ENCODE assay signal across 9 cellular contexts in the genomic region with DNA sequence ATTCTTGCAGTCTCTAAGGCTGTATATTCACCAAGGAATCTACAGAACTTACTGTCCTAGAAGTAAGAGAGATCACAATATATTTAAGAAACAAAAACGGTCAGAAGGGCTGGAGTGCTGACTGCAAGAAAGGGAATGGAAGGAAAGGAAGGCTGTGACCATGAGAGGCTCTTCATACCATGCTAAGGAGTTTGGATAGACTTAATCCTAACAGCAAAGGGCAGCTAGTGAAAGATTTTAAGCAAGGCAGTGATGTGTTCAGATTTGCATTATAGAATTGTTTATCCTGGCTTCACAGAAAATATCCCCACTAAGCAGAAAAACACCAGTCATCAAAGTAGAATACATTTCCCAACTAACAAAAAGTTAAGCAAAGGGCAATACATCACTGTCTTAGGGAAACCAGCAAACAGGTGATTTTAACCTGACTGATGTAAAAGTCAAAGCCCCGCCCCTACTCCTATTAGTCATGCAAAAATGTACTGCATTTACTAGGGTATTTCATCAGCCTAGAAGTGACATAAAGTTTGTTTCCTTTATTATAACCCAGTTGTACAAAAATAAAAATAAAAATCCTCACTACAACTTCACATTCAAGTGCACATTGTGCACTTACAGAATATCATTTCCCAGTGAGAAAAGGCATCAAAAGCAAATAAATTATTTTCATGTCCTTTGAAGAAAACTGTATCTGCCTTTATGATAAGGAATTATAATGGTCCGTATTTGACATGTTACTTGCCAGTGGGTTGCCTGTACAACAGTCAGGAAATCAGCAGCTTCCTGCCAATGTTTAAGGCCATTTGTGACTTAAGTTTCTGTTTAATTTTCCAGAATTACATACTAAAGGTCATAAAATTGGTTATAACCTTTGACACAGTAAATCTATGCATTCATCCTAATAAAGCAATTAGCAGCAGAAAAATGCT. TPM values are rescaled to one million over a fixed set of nuclear protein-coding genes. Genes with fewer than 3 reads are reported as not detected.
DNase-seq lines count a peak whose midpoint lies in the region; ATAC-seq and TF ChIP-seq lines count a peak whose summit lies in the region.
"Had no signal": no experiment of that assay in that cellular context is flagged by ENCODE, and none has a peak within 500 bp of the region (broad histone marks: within the 10 kb centered on the region; RNA-seq: fewer than 3 reads in every experiment).

No MANE protein-coding gene starts in this region.

- H3K4me3 Mint-ChIP-seq in activated B cell treated with CpG ODN at 0.5 μM for 24 hours = peak overlapping the region; percentile 54
- H3K4me3 Mint-ChIP-seq in stimulated activated naive CD8-positive, alpha-beta T cell treated with anti-CD3 and anti-CD28 coated beads, Interleukin-15, Interleukin-2, amounts not matched to agents 100 ng/mL and 50 ng/mL, for 24 hours = peak overlapping the region; percentile 51

- no peak overlapping the region for H3K27ac ChIP-seq in esophagus muscularis mucosa (replicated peaks in 1 of 4)
- H3K27ac ChIP-seq in gastroesophageal sphincter = no peak overlapping the region

- POLR2A ChIA-PET in activated B cell treated with CpG ODN at 0.5 μM for 24 hours (lab: Charles Lee) = interaction anchor here (2.9 to 3.5 kb wide), 2 partner anchors 12 to 17 kb away, joined by 18 to 20 read pairs; a partner anchor contains a TSS

- peaks cover 27 to 40% (median 35%) of the 10 kb centered on the region in 4 donors for H3K4me1 ChIP-seq in esophagus muscularis mucosa
- peaks cover 0 to 34% (median 2%) of the 10 kb centered on the region in 3 donors for H3K4me1 ChIP-seq in gastroesophageal sphincter

- H3K4me3 ChIP-seq in fibroblast of the aortic adventitia (ENCODE audit: low read depth, low read length) (no peak overlapping the region), esophagus muscularis mucosa (no peak overlapping the region), gastroesophageal sphincter (no peak overlapping the region)

- TF ChIP-seq CTCF in activated B cell treated with CpG ODN at 0.5 μM for 24 hours (IDR thresholded peaks at IDR 0.05) = no peak
- TF ChIP-seq CTCF in fibroblast of the aortic adventitia (IDR thresholded peaks at IDR 0.05; ENCODE audit: insufficient read depth, low read length) = no peak
- TF ChIP-seq CTCF in esophagus muscularis mucosa (IDR thresholded peaks at IDR 0.05) = no peak
- no peak for TF ChIP-seq CTCF in gastroesophageal sphincter (IDR thresholded peaks at IDR 0.05)

- H3K9me3 ChIP-seq in esophagus muscularis mucosa = no peaks in the 10 kb centered on the region
- H3K9me3 ChIP-seq in gastroesophageal sphincter = no peaks in the 10 kb centered on the region

- H3K9me3 Mint-ChIP-seq in activated B cell treated with CpG ODN at 0.5 μM for 24 hours = no peaks in the 10 kb centered on the region
- H3K9me3 Mint-ChIP-seq in stimulated activated naive CD8-positive, alpha-beta T cell treated with anti-CD3 and anti-CD28 coated beads, Interleukin-15, Interleukin-2, amounts not matched to agents 100 ng/mL and 50 ng/mL, for 24 hours = no peaks in the 10 kb centered on the region

- peaks cover 12% of the 10 kb centered on the region for H3K36me3 Mint-ChIP-seq in activated B cell treated with CpG ODN at 0.5 μM for 24 hours (ENCODE audit: low read depth)
- H3K36me3 Mint-ChIP-seq in stimulated activated naive CD8-positive, alpha-beta T cell treated with anti-CD3 and anti-CD28 coated beads, Interleukin-15, Interleukin-2, amounts not matched to agents 100 ng/mL and 50 ng/mL, for 24 hours (ENCODE audit: low read depth) = peaks cover 6% of the 10 kb centered on the region

- TF ChIP-seq EP300 in esophagus muscularis mucosa (IDR thresholded peaks at IDR 0.05) (no peak), gastroesophageal sphincter (IDR thresholded peaks at IDR 0.05) (no peak)

- H3K4me1 Mint-ChIP-seq in activated B cell treated with CpG ODN at 0.5 μM for 24 hours = peaks cover 86% of the 10 kb centered on the region
- H3K4me1 Mint-ChIP-seq in stimulated activated naive CD8-positive, alpha-beta T cell treated with anti-CD3 and anti-CD28 coated beads, Interleukin-15, Interleukin-2, amounts not matched to agents 100 ng/mL and 50 ng/mL, for 24 hours (ENCODE audit: low read depth) = peaks cover 81% of the 10 kb centered on the region

- no peaks in the 10 kb centered on the region for H3K36me3 ChIP-seq in esophagus muscularis mucosa
- H3K36me3 ChIP-seq in gastroesophageal sphincter = no peaks in the 10 kb centered on the region

- peak overlapping the region; percentile 90 for H3K27ac Mint-ChIP-seq in activated B cell treated with CpG ODN at 0.5 μM for 24 hours
- peak overlapping the region; percentile 62 for H3K27ac Mint-ChIP-seq in stimulated activated naive CD8-positive, alpha-beta T cell treated with anti-CD3 and anti-CD28 coated beads, Interleukin-15, Interleukin-2, amounts not matched to agents 100 ng/mL and 50 ng/mL, for 24 hours

- ATAC-seq in activated B cell treated with CpG ODN at 0.5 μM for 24 hours (ENCODE audit: low read depth) (peak; percentile 56), gastroesophageal sphincter (no peak)

- H3K27me3 ChIP-seq in esophagus muscularis mucosa (no peaks in the 10 kb centered on the region), gastroesophageal sphincter (no peaks in the 10 kb centered on the region)

- intact Hi-C loops in activated B cell treated with CpG ODN at 0.5 μM for 24 hours (cut with micrococcal nuclease) (loop anchor here (1.0 to 2.0 kb wide), 3 partner anchors 9 to 16 kb away; no protein-coding TSS in a partner anchor), esophagus muscularis mucosa (cut with DNase I) (no loop called here)

- H3K27me3 Mint-ChIP-seq in activated B cell treated with CpG ODN at 0.5 μM for 24 hours = no peaks in the 10 kb centered on the region
- H3K27me3 Mint-ChIP-seq in stimulated activated naive CD8-positive, alpha-beta T cell treated with anti-CD3 and anti-CD28 coated beads, Interleukin-15, Interleukin-2, amounts not matched to agents 100 ng/mL and 50 ng/mL, for 24 hours = no peaks in the 10 kb centered on the region

- TF ChIP-seq POLR2A in esophagus muscularis mucosa (IDR thresholded peaks at IDR 0.05; ENCODE audit: low read depth) (no peak), gastroesophageal sphincter (IDR thresholded peaks at IDR 0.05) (no peak)

- DNase-seq in activated T-cell treated with anti-CD3 and anti-CD28 coated beads for 4 hours (peak; percentile 56), activated B cell treated with CpG ODN at 0.5 μM for 24 hours (no peak), fibroblast of the aortic adventitia (ENCODE audit: low read depth) (peak; percentile 58), esophagus muscularis mucosa (ENCODE audit: extremely low spot score) (no peak), NCI-H2081 treated with DMSO at 0.1 percent for 48 hours (lab: John Stamatoyannopoulos, UW) (no peak)
- DNase-seq in activated T-cell treated with anti-CD3 and anti-CD28 coated beads, Interleukin-2, amount 50 U/mL, for 48 hours = no peak
- DNase-seq: effector memory CD4-positive, alpha-beta T cell had no signal

- 66% methylated on average over 3 of the region's 3 CpGs for WGBS in esophagus muscularis mucosa
- WGBS in gastroesophageal sphincter (ENCODE audit: low coverage in 1 of 2), 2 donors = 61 to 68% methylated on average over 3 of the region's 3 CpGs

- CTCF ChIA-PET in activated B cell treated with CpG ODN at 0.5 μM for 24 hours (lab: Charles Lee) = interaction anchor here (1.0 kb wide), 1 partner anchor 14 kb away, joined by 3 read pairs; no protein-coding TSS in a partner anchor

RNA-seq across cellular contexts. Expression of a gene that starts 17.2 kb away (rescaled TPM):
- 195 and 215 TPM in 2 replicates for total RNA-seq in activated B cell treated with CpG ODN at 0.5 μM for 24 hours
- total RNA-seq in fibroblast of the aortic adventitia (ENCODE audit: low replicate concordance) = 159 and 255 TPM in 2 replicates
- total RNA-seq in esophagus muscularis mucosa = 100 to 1,000 TPM; 112 to 158 (median 135) TPM
- total RNA-seq in gastroesophageal sphincter = 100 to 1,000 TPM; 132 to 166 (median 161) TPM

Comparison
In these comparisons a context has a peak if more than half of its experiments do, and no peak if none do; other contexts are left out.
1. DNase-seq: peak in activated T-cell treated with anti-CD3 and anti-CD28 coated beads for 4 hours (single experiment) and fibroblast of the aortic adventitia (single experiment); none in activated T-cell treated with anti-CD3 and anti-CD28 coated beads, Interleukin-2, amount 50 U/mL, for 48 hours (0 of 2), activated B cell treated with CpG ODN at 0.5 μM for 24 hours (single experiment), esophagus muscularis mucosa (single experiment) and NCI-H2081 treated with DMSO at 0.1 percent for 48 hours (single experiment).